ENCODE assay signal across 32 cellular contexts in the genomic region with DNA sequence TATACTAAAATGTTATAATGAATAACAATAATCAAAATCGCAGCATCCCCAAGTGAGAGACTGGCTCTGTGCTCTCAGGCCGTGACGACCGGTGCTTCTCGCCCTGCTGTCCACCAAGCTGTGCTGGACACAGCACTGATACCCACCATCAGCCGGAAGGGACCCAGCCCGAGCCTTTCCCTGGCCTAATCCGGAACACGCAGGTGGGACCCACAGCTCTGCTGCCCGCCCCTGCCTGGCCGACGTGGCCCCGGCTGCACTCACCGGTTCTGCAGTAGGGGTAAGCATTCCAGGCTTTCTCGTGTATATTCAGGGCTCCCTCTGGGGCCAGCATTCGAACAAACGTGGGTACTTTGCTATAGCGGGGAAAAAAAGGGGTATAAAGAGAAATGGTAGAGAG.
"Had no signal": no experiment of that assay in that cellular context is flagged by ENCODE, and none has a peak within 500 bp of the region (broad histone marks: within the 10 kb centered on the region; RNA-seq: fewer than 3 reads in every experiment).

No MANE protein-coding gene starts in this region.

- H3K27ac ChIP-seq: adrenal gland, Peyer's patch, VCaP had no signal

- H3K4me3 ChIP-seq: adrenal gland, Peyer's patch had no signal

- H3K9me3 ChIP-seq: adrenal gland, Peyer's patch had no signal

- H3K27me3 Mint-ChIP-seq: activated B cell treated with CpG ODN at 0.5 μM for 24 hours; activated CD4-positive, alpha-beta memory T cell treated with anti-CD3 and anti-CD28 coated beads for 36 hours; T-cell had no signal

- H3K27me3 ChIP-seq: adrenal gland, Peyer's patch had no signal

- H3K9me3 Mint-ChIP-seq: activated B cell treated with CpG ODN at 0.5 μM for 24 hours; activated CD4-positive, alpha-beta memory T cell treated with anti-CD3 and anti-CD28 coated beads for 36 hours; activated naive CD4-positive, alpha-beta T cell treated with anti-CD3 and anti-CD28 coated beads for 36 hours; activated naive CD4-positive, alpha-beta T cell treated with anti-CD3 and anti-CD28 coated beads, Interleukin-2, amount 50 U/mL, for 72 hours; activated T-cell treated with anti-CD3 and anti-CD28 coated beads, Interleukin-2, amount 50 U/mL, for 4 hours; activated T-helper 1 cell treated with anti-CD3 and anti-CD28 coated beads, Interleukin-12 subunit alpha, Interleukin-12 subunit beta, Interleukin-2, Interleukin-4 antibody, amounts not matched to agents 30 ng/mL and 10 ng/mL and 1 ng/mL, durations not matched to agents 14 hours and 24 hours and 36 hours; brain; T-cell had no signal

- DNase-seq: activated B cell treated with CpG ODN at 0.5 μM for 24 hours; activated CD4-positive, alpha-beta memory T cell treated with anti-CD3 and anti-CD28 coated beads for 36 hours; activated CD4-positive, alpha-beta T cell treated with anti-CD3 and anti-CD28 coated beads for 4 hours; activated CD4-positive, alpha-beta T cell treated with anti-CD3 and anti-CD28 coated beads, Interleukin-2, amount 50 U/mL, for 1 hour; activated CD4-positive, CD25-positive, alpha-beta regulatory T cell treated with anti-CD3 and anti-CD28 coated beads, Interleukin-2, amount 50 U/mL, for 72 hours; activated CD8-positive, alpha-beta memory T cell treated with anti-CD3 and anti-CD28 coated beads, Interleukin-2, amount 50 U/mL, for 4 hours; activated gamma-delta T cell treated with Interleukin-2 at 50 U/mL for 16 hours; activated naive CD4-positive, alpha-beta T cell treated with anti-CD3 and anti-CD28 coated beads for 36 hours; activated T-cell treated with anti-CD3 and anti-CD28 coated beads for 4 hours; activated T-cell treated with anti-CD3 and anti-CD28 coated beads, Interleukin-2, amount 50 U/mL, for 4 hours; adrenal gland; caudate nucleus; MM.1S; MV-4-11; NCI-H1092; NCI-H1436 treated with DMSO at 0.1 percent for 48 hours; NCI-H1694 treated with DMSO at 0.1 percent for 48 hours; NCI-H2029; NCI-H345; NCI-H524 treated with DMSO at 0.1 percent for 48 hours; Peyer's patch; RPMI8226; SIG-M5; T-cell; T-helper 2 cell; T-helper 9 cell had no signal

- H3K27ac Mint-ChIP-seq: activated B cell treated with CpG ODN at 0.5 μM for 24 hours; activated CD4-positive, alpha-beta memory T cell treated with anti-CD3 and anti-CD28 coated beads for 36 hours; activated naive CD4-positive, alpha-beta T cell treated with anti-CD3 and anti-CD28 coated beads for 36 hours; activated naive CD4-positive, alpha-beta T cell treated with anti-CD3 and anti-CD28 coated beads, Interleukin-2, amount 50 U/mL, for 72 hours; activated T-helper 1 cell treated with anti-CD3 and anti-CD28 coated beads, Interleukin-12 subunit alpha, Interleukin-12 subunit beta, Interleukin-2, Interleukin-4 antibody, amounts not matched to agents 30 ng/mL and 10 ng/mL and 1 ng/mL, durations not matched to agents 14 hours and 24 hours and 36 hours; brain; T-cell had no signal

- H3K4me1 ChIP-seq: adrenal gland had no signal

- H3K4me3 Mint-ChIP-seq: activated B cell treated with CpG ODN at 0.5 μM for 24 hours; activated CD4-positive, alpha-beta memory T cell treated with anti-CD3 and anti-CD28 coated beads for 36 hours; activated naive CD4-positive, alpha-beta T cell treated with anti-CD3 and anti-CD28 coated beads for 36 hours; activated T-cell treated with anti-CD3 and anti-CD28 coated beads, Interleukin-2, amount 50 U/mL, for 4 hours; activated T-helper 1 cell treated with anti-CD3 and anti-CD28 coated beads, Interleukin-12 subunit alpha, Interleukin-12 subunit beta, Interleukin-2, Interleukin-4 antibody, amounts not matched to agents 30 ng/mL and 10 ng/mL and 1 ng/mL, durations not matched to agents 14 hours and 24 hours and 36 hours; brain; T-cell had no signal

- ATAC-seq: activated naive CD4-positive, alpha-beta T cell treated with anti-CD3 and anti-CD28 coated beads, Interleukin-2, amount 50 U/mL, for 72 hours; activated T-cell treated with anti-CD3 and anti-CD28 coated beads, Interleukin-2, amount 50 U/mL, for 4 hours; Right ventricle myocardium inferior; SK-N-SH treated with all-trans-retinoic acid at 6 μM for 48 hours; T-cell had no signal
